Comparison of ENCODE assay signal across 7 cellular contexts in the genomic region with DNA sequence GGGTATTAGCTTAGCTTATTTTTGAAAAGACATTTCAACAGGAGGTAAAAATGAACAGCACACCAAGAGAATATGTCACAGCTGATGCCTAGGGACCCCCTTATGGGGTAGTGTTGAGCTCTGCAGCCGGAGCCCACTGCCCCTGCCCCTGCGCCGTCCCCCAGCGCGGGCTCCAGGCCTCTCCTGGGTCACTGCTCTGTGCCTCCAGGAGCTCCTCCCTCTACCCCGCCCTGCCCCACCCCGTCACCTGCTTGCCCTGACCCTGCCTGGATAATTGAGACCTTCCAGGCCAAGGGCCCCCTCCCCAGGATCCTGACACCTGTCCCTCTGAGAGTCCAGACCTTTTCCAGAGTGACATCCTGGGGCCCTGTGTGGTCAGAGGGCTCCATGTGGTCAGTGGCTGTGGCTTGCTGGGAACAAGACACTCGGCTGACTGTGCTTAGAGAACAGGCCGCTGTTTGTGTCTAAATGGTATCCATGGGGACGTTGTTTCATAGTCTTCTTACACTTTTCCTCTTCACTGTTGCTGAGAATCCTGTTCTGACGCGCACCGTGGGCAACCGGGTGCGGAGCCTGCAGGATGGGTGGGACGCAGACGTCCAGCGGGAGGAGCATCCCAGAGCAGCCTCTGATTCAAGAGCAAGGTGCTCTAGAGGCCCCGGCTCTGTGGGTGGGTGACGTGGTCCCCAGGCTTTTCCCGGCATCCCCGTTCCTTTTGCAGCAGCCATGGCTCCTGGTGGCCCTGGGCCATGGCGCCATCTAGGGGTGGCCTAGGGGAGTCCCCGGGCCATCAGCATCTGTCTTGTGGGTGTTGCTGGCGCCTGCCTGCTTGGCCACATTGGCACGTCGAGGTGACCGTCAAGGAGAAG. TPM values are rescaled to one million over a fixed set of nuclear protein-coding genes. Genes with fewer than 3 reads are reported as not detected.
DNase-seq lines count a peak whose midpoint lies in the region; ATAC-seq and TF ChIP-seq lines count a peak whose summit lies in the region.

No MANE protein-coding gene starts in this region.

- H3K36me3 Mint-ChIP-seq in central memory CD8-positive, alpha-beta T cell (ENCODE audit: insufficient read depth), result no peaks in the 10 kb centered on the region

- peak; percentile 52 for DNase-seq in GM23248
- DNase-seq in WERI-Rb-1, result peak; percentile 90
- peak in 1 of 2 donors; percentile 48 for DNase-seq in central memory CD8-positive, alpha-beta T cell (ENCODE audit: low spot score in 2 of 2)
- peak; percentile 50 to 65 for DNase-seq in lung microvascular endothelial cell (ENCODE audit: low read depth in 2 of 2)
- peak; percentile 38 for DNase-seq in stimulated activated CD8-positive, alpha-beta memory T cell treated with anti-CD3 and anti-CD28 coated beads, Interleukin-7, amount 100 ng/mL, for 24 hours (ENCODE audit: low read depth)

- peak; percentile 96 for TF ChIP-seq CTCF in WERI-Rb-1 (IDR thresholded peaks at IDR 0.05; ENCODE audit: low read depth, low read length)

- H3K9me3 Mint-ChIP-seq in central memory CD8-positive, alpha-beta T cell, result no peaks in the 10 kb centered on the region

- H3K9me3 ChIP-seq in GM23248 (ENCODE audit: low read depth) (no peaks in the 10 kb centered on the region), WERI-Rb-1 (ENCODE audit: severe bottlenecking) (no peaks in the 10 kb centered on the region)

- H3K79me2 ChIP-seq in GM23248 (ENCODE audit: insufficient read depth), result peaks cover 30% of the 10 kb centered on the region

- H3K27ac ChIP-seq in GM23248, result no peak overlapping the region
- H3K27ac ChIP-seq in WERI-Rb-1, result peak overlapping the region; percentile 23

- no peaks in the 10 kb centered on the region for H3K4me1 ChIP-seq in GM23248 (ENCODE audit: insufficient read depth)

- no peaks in the 10 kb centered on the region for H3F3A ChIP-seq in GM23248 (ENCODE audit: insufficient read depth)

- H3K9ac ChIP-seq in GM23248, result no peak overlapping the region

- no peak overlapping the region for H3K27ac Mint-ChIP-seq in central memory CD8-positive, alpha-beta T cell (ENCODE audit: low read depth)

- no peak overlapping the region for H3K4me3 ChIP-seq in GM23248
- H3K4me3 ChIP-seq in WERI-Rb-1 (ENCODE audit: low read depth, low read length), result no peak overlapping the region

- peaks cover 26% of the 10 kb centered on the region for H3K4me1 Mint-ChIP-seq in central memory CD8-positive, alpha-beta T cell

- WGBS in GM23248 (ENCODE audit: low coverage in 1 of 2, low lambda C conversion rate in 2 of 2, missing lambda C conversion rate in 2 of 2), 2 experiments, result 78 to 82% methylated on average over 26 to 28 of the region's 28 CpGs

- in situ Hi-C loops in GM23248 (cut with MboI), result no loop called here

- no peak overlapping the region for H2AFZ ChIP-seq in GM23248

- H3K27me3 ChIP-seq in GM23248 (replicated peaks; ENCODE audit: insufficient read depth), result no peaks in the 10 kb centered on the region
- no peaks in the 10 kb centered on the region for H3K27me3 ChIP-seq in WERI-Rb-1 (ENCODE audit: insufficient read depth, low read depth, severe bottlenecking)

- H3K36me3 ChIP-seq in GM23248 (ENCODE audit: low read depth) (no peaks in the 10 kb centered on the region), WERI-Rb-1 (peaks cover 5% of the 10 kb centered on the region)

- no peaks in the 10 kb centered on the region for H3K9me2 ChIP-seq in GM23248 (ENCODE audit: insufficient read depth)

- H3K4me2 ChIP-seq in GM23248 (ENCODE audit: unreplicated experiment), result no peak overlapping the region

- no peaks in the 10 kb centered on the region for H3K27me3 Mint-ChIP-seq in central memory CD8-positive, alpha-beta T cell

- H4K20me1 ChIP-seq in GM23248 (ENCODE audit: insufficient read depth), result no peaks in the 10 kb centered on the region

- ATAC-seq in central memory CD8-positive, alpha-beta T cell (replicated peaks; ENCODE audit: extremely low read depth, poor library complexity, severe bottlenecking), result peak; percentile 40
- ATAC-seq in HG02571 (IDR thresholded peaks at IDR 0.05; ENCODE audit: unreplicated experiment), result no peak
- ATAC-seq in GM21360 (IDR thresholded peaks at IDR 0.05; ENCODE audit: unreplicated experiment), result no peak

- H3K4me3 Mint-ChIP-seq in central memory CD8-positive, alpha-beta T cell, result no peak overlapping the region

RNA-seq across cellular contexts. Expression of gene WFIKKN1, which starts 20.0 kb away (rescaled TPM):
- not detected in 2 replicates for total RNA-seq in GM23248 (2014; rRNA removed; shearing (Covaris generic))
- polyA plus RNA-seq in GM23248 (2016; fragmentation: Nextera tagmentation; extraction: Ambion mirVana), result not detected in 2 replicates
- total RNA-seq in lung microvascular endothelial cell, result under 0.01 and 0.20 TPM in 2 replicates

RNA-seq across cellular contexts. Expression of gene RAB40C, which starts 20.9 kb away (rescaled TPM):
- total RNA-seq in GM23248 (2014; rRNA removed; shearing (Covaris generic)), result 18.8 and 28.3 TPM in 2 replicates
- polyA plus RNA-seq in GM23248 (2016; fragmentation: Nextera tagmentation; extraction: Ambion mirVana), result 9.5 TPM in 2 replicates
- 6.8 and 10.9 TPM in 2 replicates for total RNA-seq in lung microvascular endothelial cell

RNA-seq across cellular contexts. Expression of gene METTL26, which starts 25.4 kb away (rescaled TPM):
- total RNA-seq in GM23248 (2014; rRNA removed; shearing (Covaris generic)), result 150 and 218 TPM in 2 replicates
- polyA plus RNA-seq in GM23248 (2016; fragmentation: Nextera tagmentation; extraction: Ambion mirVana), result 151 and 155 TPM in 2 replicates
- 64.5 and 74.0 TPM in 2 replicates for total RNA-seq in lung microvascular endothelial cell

RNA-seq across cellular contexts. Expression of gene MCRIP2, which starts 30.9 kb away (rescaled TPM):
- 29.3 and 30.4 TPM in 2 replicates for total RNA-seq in GM23248 (2014; rRNA removed; shearing (Covaris generic))
- 22.4 and 22.6 TPM in 2 replicates for polyA plus RNA-seq in GM23248 (2016; fragmentation: Nextera tagmentation; extraction: Ambion mirVana)
- total RNA-seq in lung microvascular endothelial cell, result 10.5 and 11.9 TPM in 2 replicates

RNA-seq across cellular contexts. Expression of gene WDR90, which starts 38.4 kb away (rescaled TPM):
- total RNA-seq in GM23248 (2014; rRNA removed; shearing (Covaris generic)), result 16.5 and 24.7 TPM in 2 replicates
- 4.7 and 8.2 TPM in 2 replicates for polyA plus RNA-seq in GM23248 (2016; fragmentation: Nextera tagmentation; extraction: Ambion mirVana)
- 4.2 and 6.1 TPM in 2 replicates for total RNA-seq in lung microvascular endothelial cell
